ENCODE assay signal across 19 cellular contexts in the genomic region with DNA sequence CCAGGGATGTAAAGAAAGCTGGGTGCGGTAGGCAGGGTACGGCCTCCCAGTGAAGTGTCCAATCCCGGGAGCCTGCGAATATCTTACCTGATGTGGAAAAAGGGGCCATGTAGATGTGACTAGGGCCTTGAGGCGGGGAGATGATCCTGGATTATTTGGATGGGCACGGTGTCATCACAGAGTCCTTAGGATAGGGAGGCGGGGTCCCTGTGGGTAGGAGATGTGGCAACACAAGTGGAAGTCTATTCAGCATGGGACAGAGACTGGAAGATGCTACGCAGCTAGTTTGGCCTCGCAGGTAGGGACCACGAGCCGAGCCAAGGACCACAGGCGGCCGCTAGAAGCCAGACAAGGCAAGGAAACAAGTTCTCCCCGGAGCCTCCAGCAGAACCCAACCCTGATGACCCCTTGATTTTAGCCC. TPM values are rescaled to one million over a fixed set of nuclear protein-coding genes. Genes with fewer than 3 reads are reported as not detected.
DNase-seq lines count a peak whose midpoint lies in the region; ATAC-seq, FAIRE-seq and TF ChIP-seq lines count a peak whose summit lies in the region.
"Had no signal": no experiment of that assay in that cellular context is flagged by ENCODE, and none has a peak within 500 bp of the region (broad histone marks: within the 10 kb centered on the region; RNA-seq: fewer than 3 reads in every experiment).

No MANE protein-coding gene starts in this region.

- no peaks in the 10 kb centered on the region for H3K79me2 ChIP-seq in HCT116 (ENCODE audit: insufficient read depth, low read length)
- no peaks in the 10 kb centered on the region for H3K79me2 ChIP-seq in astrocyte (ENCODE audit: insufficient read depth, low read length)

- no peak for DNase-seq in HCT116 (ENCODE audit: low read depth, low spot score)
- DNase-seq in astrocyte (ENCODE audit: low read depth) = no peak
- peak; percentile 12 for DNase-seq in left lobe of liver (ENCODE audit: low spot score)
- DNase-seq in NCI-H2029 (lab: John Stamatoyannopoulos, UW) = no peak
- no peak for DNase-seq in cerebellar cortex (ENCODE audit: low spot score)
- DNase-seq in OCI-M1 (lab: John Stamatoyannopoulos, UW) = no peak
- DNase-seq: activated CD4-positive, alpha-beta T cell treated with anti-CD3 and anti-CD28 coated beads, Interleukin-2, amount 10 ng/mL, durations not matched to agents 7 days and 5 days; anterior cingulate cortex; NCI-H1417; NCI-H774; stimulated activated CD4-positive, alpha-beta T cell treated with anti-CD3 and anti-CD28 coated beads, Interleukin-4, amount 100 ng/mL, for 1 hour had no signal

- RAD21 ChIA-PET in HCT116 (lab: Charles Lee; ENCODE audit: low non-redundant PET in 1 of 2, low total read pairs in 2 of 2, uncharacterized antibody in 2 of 2, unreplicated experiment in 2 of 2) = no interaction called here

- H4K20me1 ChIP-seq in HCT116 (ENCODE audit: insufficient read depth) (no peaks in the 10 kb centered on the region), astrocyte (ENCODE audit: insufficient read depth, low read length) (no peaks in the 10 kb centered on the region)

- peak overlapping the region; percentile 59; the same call in 1 of the 2 replicates for H3K27ac ChIP-seq in HCT116 (ENCODE audit: low read depth, low read length)
- H3K27ac ChIP-seq in astrocyte (ENCODE audit: low read depth, low read length) = peak overlapping the region; percentile 82

- H3K4me3 ChIP-seq in HCT116 (replicated peaks in 1 of 2; ENCODE audit: low read depth in 1 of 2, low read length in 2 of 2) (peak overlapping the region; percentile 23 to 46), astrocyte (ENCODE audit: insufficient read depth, low read depth, low read length) (no peak overlapping the region), skeletal muscle satellite cell (ENCODE audit: low read length) (peak overlapping the region; percentile 5)
- H3K4me3 ChIP-seq: pancreas, skin epidermis had no signal

- CTCF ChIA-PET in HCT116 (lab: Charles Lee) = interaction anchor here (1.1 to 1.4 kb wide), 2 partner anchors 46 to 121 kb away, joined by 3 read pairs; no protein-coding TSS in a partner anchor

- intact Hi-C loops in HCT116 (cut with micrococcal nuclease) = loop anchor here (2.0 kb wide), 1 partner anchor 46 kb away; the partner anchor contains the start of gene SHANK2

- ATAC-seq in HCT116 (peak; percentile 10; the same call in 1 of the 2 replicates), left lobe of liver (no peak), HG03280 (IDR thresholded peaks at IDR 0.05; ENCODE audit: unreplicated experiment) (no peak)

- H3K9me3 Mint-ChIP-seq in astrocyte (ENCODE audit: unreplicated experiment) = peaks cover 6% of the 10 kb centered on the region
- H3K9me3 Mint-ChIP-seq: activated CD4-positive, alpha-beta T cell treated with anti-CD3 and anti-CD28 coated beads, Interleukin-2, amount 10 ng/mL, durations not matched to agents 7 days and 5 days had no signal

- no peak for TF ChIP-seq POLR2A in HCT116 (IDR thresholded peaks at IDR 0.05; ENCODE audit: borderline replicate concordance, extremely low read depth, insufficient read depth, insufficient read length)

- POLR2A ChIA-PET in HCT116 (lab: Charles Lee) = interaction anchor here (1.7 kb wide), 1 partner anchor 13 kb away, joined by 9 read pairs; no protein-coding TSS in a partner anchor

- peaks cover 28% of the 10 kb centered on the region for H3K27me3 Mint-ChIP-seq in astrocyte (ENCODE audit: low read depth, unreplicated experiment)
- H3K27me3 Mint-ChIP-seq: activated CD4-positive, alpha-beta T cell treated with anti-CD3 and anti-CD28 coated beads, Interleukin-2, amount 10 ng/mL, durations not matched to agents 7 days and 5 days had no signal

- peaks cover 13% of the 10 kb centered on the region for H3K4me1 Mint-ChIP-seq in astrocyte (ENCODE audit: low read depth, unreplicated experiment)
- H3K4me1 Mint-ChIP-seq: activated CD4-positive, alpha-beta T cell treated with anti-CD3 and anti-CD28 coated beads, Interleukin-2, amount 10 ng/mL, durations not matched to agents 7 days and 5 days; B cell had no signal

- H3K27me3 ChIP-seq in HCT116 (ENCODE audit: insufficient read depth, low read length) (no peaks in the 10 kb centered on the region), astrocyte (ENCODE audit: insufficient read depth, low read length) (peaks cover 6% of the 10 kb centered on the region), skeletal muscle satellite cell (ENCODE audit: control insufficient read depth, insufficient read depth, low read length) (no peaks in the 10 kb centered on the region)
- H3K27me3 ChIP-seq: pancreas had no signal

- peak overlapping the region; percentile 65 for H2AFZ ChIP-seq in HCT116 (ENCODE audit: low read depth, low read length, poor library complexity, severe bottlenecking)
- no peak overlapping the region for H2AFZ ChIP-seq in astrocyte (ENCODE audit: low read depth, low read length)

- H3K4me1 ChIP-seq in HCT116 (ENCODE audit: control insufficient read depth in 1 of 2, insufficient read depth in 2 of 2, low read length in 2 of 2) = peaks cover 15 to 41% of the 10 kb centered on the region in 2 experiments
- peaks cover 15% of the 10 kb centered on the region for H3K4me1 ChIP-seq in astrocyte (ENCODE audit: insufficient read depth, low read length)
- peaks cover 36% of the 10 kb centered on the region for H3K4me1 ChIP-seq in skeletal muscle satellite cell (ENCODE audit: control insufficient read depth, insufficient read depth, low read length)
- H3K4me1 ChIP-seq: pancreas had no signal

- H3K9ac ChIP-seq in HCT116 (ENCODE audit: low read length) (peak overlapping the region; percentile 57), astrocyte (ENCODE audit: low read length) (peak overlapping the region; percentile 73), skeletal muscle satellite cell (ENCODE audit: low read depth, low read length) (peak overlapping the region; percentile 76)

- H3K9me3 ChIP-seq in HCT116 (ENCODE audit: control insufficient read depth in 1 of 2, insufficient read depth in 1 of 2, low read depth in 1 of 2, low read length in 2 of 2) (no peaks in the 10 kb centered on the region), astrocyte (ENCODE audit: insufficient read depth, low read depth, low read length) (peaks cover 2% of the 10 kb centered on the region), skeletal muscle satellite cell (replicated peaks; ENCODE audit: low read length) (no peaks in the 10 kb centered on the region)
- H3K9me3 ChIP-seq: pancreas had no signal

- H3K4me2 ChIP-seq in HCT116 (ENCODE audit: low read length) = peak overlapping the region; percentile 79
- peak overlapping the region; percentile 82 for H3K4me2 ChIP-seq in astrocyte (ENCODE audit: low read length)
- peak overlapping the region; percentile 65 for H3K4me2 ChIP-seq in skeletal muscle satellite cell (ENCODE audit: low read length)

- H3K4me3 Mint-ChIP-seq in astrocyte (ENCODE audit: unreplicated experiment) = peak overlapping the region; percentile 51
- H3K4me3 Mint-ChIP-seq: activated CD4-positive, alpha-beta T cell treated with anti-CD3 and anti-CD28 coated beads, Interleukin-2, amount 10 ng/mL, durations not matched to agents 7 days and 5 days; B cell had no signal

- no peaks in the 10 kb centered on the region for H3K36me3 Mint-ChIP-seq in astrocyte (ENCODE audit: low read depth, unreplicated experiment)

- no peaks in the 10 kb centered on the region for H3K36me3 ChIP-seq in HCT116 (ENCODE audit: control insufficient read depth in 1 of 2, insufficient read depth in 2 of 2, low read length in 2 of 2)
- no peaks in the 10 kb centered on the region for H3K36me3 ChIP-seq in astrocyte (ENCODE audit: insufficient read depth, low read length)
- no peaks in the 10 kb centered on the region for H3K36me3 ChIP-seq in skeletal muscle satellite cell (ENCODE audit: insufficient read depth, low read length)
- H3K36me3 ChIP-seq: pancreas had no signal

- peak overlapping the region; percentile 97 for H3K27ac Mint-ChIP-seq in astrocyte (ENCODE audit: unreplicated experiment)
- H3K27ac Mint-ChIP-seq: activated CD4-positive, alpha-beta T cell treated with anti-CD3 and anti-CD28 coated beads, Interleukin-2, amount 10 ng/mL, durations not matched to agents 7 days and 5 days; B cell had no signal

- H3K9me2 ChIP-seq in HCT116 (ENCODE audit: insufficient read depth) = no peaks in the 10 kb centered on the region

- FAIRE-seq in astrocyte (lab: Jason Lieb, UNC) = no peak
- FAIRE-seq: frontal cortex, G401.6, GM12891, pancreas had no signal

- no peak for TF ChIP-seq CTCF in HCT116 (IDR thresholded peaks at IDR 0.05 in 2 of 3, conservative IDR thresholded peaks at IDR 0.05 in 1 of 3; ENCODE audit: borderline replicate concordance in 1 of 3, insufficient read depth in 1 of 3, low read depth in 2 of 3, low read length in 2 of 3)
- no peak for TF ChIP-seq CTCF in astrocyte (IDR thresholded peaks at IDR 0.05; ENCODE audit: insufficient read depth, low read depth, low read length)

- no TSS peak for BruUV-seq in HCT116 (replicated peaks; lab: Mats Ljungman, UMichigan)

- TF ChIP-seq RAD21 in HCT116 (IDR thresholded peaks at IDR 0.05; ENCODE audit: low read depth) = no peak

TF ChIP-seq in HCT116, 20 proteins besides CTCF, POLR2A, EP300 and RAD21 (continues in another document):
- no peak for TF ChIP-seq SIN3A (IDR thresholded peaks at IDR 0.05; ENCODE audit: low read depth)
- no peak for TF ChIP-seq TCF7L2 (IDR thresholded peaks at IDR 0.05; ENCODE audit: borderline replicate concordance, extremely low read depth, insufficient read depth, insufficient read length)
- no peak for TF ChIP-seq POLR2AphosphoS5 (IDR thresholded peaks at IDR 0.05; ENCODE audit: low read depth, low read length)
- no peak for TF ChIP-seq SRF (IDR thresholded peaks at IDR 0.05; ENCODE audit: low read depth)
- TF ChIP-seq, protein P1, sequence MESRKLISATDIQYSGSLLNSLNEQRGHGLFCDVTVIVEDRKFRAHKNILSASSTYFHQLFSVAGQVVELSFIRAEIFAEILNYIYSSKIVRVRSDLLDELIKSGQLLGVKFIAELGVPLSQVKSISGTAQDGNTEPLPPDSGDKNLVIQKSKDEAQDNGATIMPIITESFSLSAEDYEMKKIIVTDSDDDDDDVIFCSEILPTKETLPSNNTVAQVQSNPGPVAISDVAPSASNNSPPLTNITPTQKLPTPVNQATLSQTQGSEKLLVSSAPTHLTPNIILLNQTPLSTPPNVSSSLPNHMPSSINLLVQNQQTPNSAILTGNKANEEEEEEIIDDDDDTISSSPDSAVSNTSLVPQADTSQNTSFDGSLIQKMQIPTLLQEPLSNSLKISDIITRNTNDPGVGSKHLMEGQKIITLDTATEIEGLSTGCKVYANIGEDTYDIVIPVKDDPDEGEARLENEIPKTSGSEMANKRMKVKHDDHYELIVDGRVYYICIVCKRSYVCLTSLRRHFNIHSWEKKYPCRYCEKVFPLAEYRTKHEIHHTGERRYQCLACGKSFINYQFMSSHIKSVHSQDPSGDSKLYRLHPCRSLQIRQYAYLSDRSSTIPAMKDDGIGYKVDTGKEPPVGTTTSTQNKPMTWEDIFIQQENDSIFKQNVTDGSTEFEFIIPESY (IDR thresholded peaks at IDR 0.05; ENCODE audit: extremely low read depth, insufficient replicate concordance, low read length) = no peak
- TF ChIP-seq YY1 (IDR thresholded peaks at IDR 0.05; ENCODE audit: extremely low read depth, insufficient replicate concordance, low read depth, low read length) = no peak

RNA-seq across cellular contexts. Expression of gene SHANK2, which starts 46.4 kb away (rescaled TPM):
- total RNA-seq in HCT116 (2021; ENCODE audit: unreplicated experiment) (16.9 TPM), astrocyte (6.4 and 10.1 TPM in 2 replicates), left lobe of liver (33.8 TPM)
- polyA plus RNA-seq in HCT116 (2012) = 7.1 and 7.3 TPM in 2 replicates
- total RNA-seq in skeletal muscle satellite cell (2012; rRNA removed) = 0.76 and 6.1 TPM in 2 replicates
- total RNA-seq: activated CD4-positive, alpha-beta T cell treated with anti-CD3 and anti-CD28 coated beads, Interleukin-2, amount 10 ng/mL, durations not matched to agents 7 days and 5 days had no signal
